17 cellular contexts compared by ENCODE assay signal in the genomic region with DNA sequence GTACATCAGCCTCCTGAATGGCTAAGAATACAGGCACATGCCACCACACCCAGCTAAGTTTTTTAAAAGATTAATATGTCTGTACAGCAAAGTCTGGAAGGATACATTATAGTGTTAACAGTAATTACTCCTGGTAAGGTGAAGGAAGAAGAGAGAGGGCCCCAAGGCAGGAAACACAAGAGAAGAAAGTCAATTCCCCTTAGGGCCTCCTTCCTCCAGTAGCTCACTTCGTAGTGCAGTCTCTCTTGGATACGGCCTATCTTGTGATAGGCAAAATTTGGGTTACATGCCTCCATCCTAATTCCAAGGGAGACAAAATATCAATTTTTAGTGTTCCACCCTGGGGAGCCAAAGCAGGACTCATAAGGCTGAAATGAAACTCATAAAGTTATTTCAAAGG. TPM values are rescaled to one million over a fixed set of nuclear protein-coding genes. Genes with fewer than 3 reads are reported as not detected.
DNase-seq lines count a peak whose midpoint lies in the region; ATAC-seq and TF ChIP-seq lines count a peak whose summit lies in the region.
"Had no signal": no experiment of that assay in that cellular context is flagged by ENCODE, and none has a peak within 500 bp of the region (broad histone marks: within the 10 kb centered on the region; RNA-seq: fewer than 3 reads in every experiment).

No MANE protein-coding gene starts in this region.

- peaks cover 13% of the 10 kb centered on the region for H3K4me1 Mint-ChIP-seq in T-helper 1 cell treated with Interleukin-12 subunit alpha and Interleukin-12 subunit beta and Interleukin-4 antibody, amounts not matched to agents 30 μg/mL and 1 μg/mL, for 36 hours (ENCODE audit: low read depth)
- peaks cover 58% of the 10 kb centered on the region for H3K4me1 Mint-ChIP-seq in central memory CD8-positive, alpha-beta T cell

- H3K9me3 ChIP-seq in Loucy (ENCODE audit: insufficient read depth, low read depth, low read length), result no peaks in the 10 kb centered on the region
- H3K9me3 ChIP-seq in osteoblast (ENCODE audit: low read depth, low read length), result no peaks in the 10 kb centered on the region
- H3K9me3 ChIP-seq in thyroid gland, result no peaks in the 10 kb centered on the region
- H3K9me3 ChIP-seq: prostate gland, SJCRH30 had no signal

- H3K27me3 Mint-ChIP-seq in T-helper 1 cell treated with Interleukin-12 subunit alpha and Interleukin-12 subunit beta and Interleukin-4 antibody, amounts not matched to agents 30 μg/mL and 1 μg/mL, for 36 hours (ENCODE audit: low read depth), result no peaks in the 10 kb centered on the region
- H3K27me3 Mint-ChIP-seq in central memory CD8-positive, alpha-beta T cell, result no peaks in the 10 kb centered on the region

- TF ChIP-seq CTCF in Loucy (conservative IDR thresholded peaks at IDR 0.05; ENCODE audit: low read length) (no peak), osteoblast (IDR thresholded peaks at IDR 0.05; ENCODE audit: extremely low read depth, low read depth, low read length) (no peak), thyroid gland (IDR thresholded peaks at IDR 0.05) (no peak)

- peak overlapping the region; percentile 43 for H3K9ac ChIP-seq in Loucy (ENCODE audit: low read depth, low read length, poor library complexity, severe bottlenecking)

- peak overlapping the region; percentile 38 for H3K4me3 ChIP-seq in Loucy (ENCODE audit: low read length, poor library complexity, severe bottlenecking)
- H3K4me3 ChIP-seq in osteoblast (ENCODE audit: insufficient read depth, low read length), result no peak overlapping the region
- H3K4me3 ChIP-seq in thyroid gland (replicated peaks in 1 of 3), result no peak overlapping the region
- H3K4me3 ChIP-seq: esophagus muscularis mucosa, prostate gland, SJCRH30 had no signal

- H3K9me3 Mint-ChIP-seq in T-helper 1 cell treated with Interleukin-12 subunit alpha and Interleukin-12 subunit beta and Interleukin-4 antibody, amounts not matched to agents 30 μg/mL and 1 μg/mL, for 36 hours, result peaks cover 5% of the 10 kb centered on the region
- no peaks in the 10 kb centered on the region for H3K9me3 Mint-ChIP-seq in central memory CD8-positive, alpha-beta T cell

- H3K79me2 ChIP-seq in Loucy (ENCODE audit: insufficient read depth, low read length), result no peaks in the 10 kb centered on the region
- no peaks in the 10 kb centered on the region for H3K79me2 ChIP-seq in osteoblast (ENCODE audit: insufficient read depth, low read length)

- H4K20me1 ChIP-seq in Loucy (ENCODE audit: insufficient read depth, low read length, poor library complexity, severe bottlenecking), result no peaks in the 10 kb centered on the region
- no peaks in the 10 kb centered on the region for H4K20me1 ChIP-seq in osteoblast (ENCODE audit: insufficient read depth, low read length)

- peak overlapping the region; percentile 57 for H3K4me2 ChIP-seq in Loucy (ENCODE audit: low read depth, low read length, poor library complexity, severe bottlenecking)
- H3K4me2 ChIP-seq in osteoblast (ENCODE audit: insufficient read depth, low read length), result no peak overlapping the region

- WGBS in thyroid gland, 2 donors, result 76 to 77% methylated on average over 2 of the region's 2 CpGs

- no peak for ATAC-seq in central memory CD8-positive, alpha-beta T cell (replicated peaks; ENCODE audit: extremely low read depth, poor library complexity, severe bottlenecking)
- ATAC-seq: left colon had no signal

- H3K4me3 Mint-ChIP-seq in T-helper 1 cell treated with Interleukin-12 subunit alpha and Interleukin-12 subunit beta and Interleukin-4 antibody, amounts not matched to agents 30 μg/mL and 1 μg/mL, for 36 hours, result no peak overlapping the region
- no peak overlapping the region for H3K4me3 Mint-ChIP-seq in central memory CD8-positive, alpha-beta T cell

- H3K27me3 ChIP-seq in Loucy (ENCODE audit: insufficient read depth, low read length, poor library complexity, severe bottlenecking) (no peaks in the 10 kb centered on the region), osteoblast (ENCODE audit: insufficient read depth, low read length) (no peaks in the 10 kb centered on the region), thyroid gland (no peaks in the 10 kb centered on the region)
- H3K27me3 ChIP-seq: esophagus muscularis mucosa, SJCRH30 had no signal

- DNase-seq in T-helper 1 cell (no peak), osteoblast (ENCODE audit: insufficient read length, low spot score, missing footprints) (no peak), mucosa of gallbladder (ENCODE audit: low spot score) (no peak), thyroid gland (no peak)
- DNase-seq in central memory CD8-positive, alpha-beta T cell (ENCODE audit: low spot score in 2 of 2), result no peak
- DNase-seq in activated CD8-positive, alpha-beta memory T cell treated with anti-CD3 and anti-CD28 coated beads, Interleukin-2, amount 50 U/mL, for 48 hours, result no peak
- DNase-seq: 8988T; cortex of kidney; hippocampal formation; left colon; NCI-H1092 treated with DMSO at 0.1 percent for 48 hours; SJCRH30; stimulated activated CD4-positive, alpha-beta T cell treated with anti-CD3 and anti-CD28 coated beads, Interleukin-15, amount 100 ng/mL, for 24 hours had no signal

- H3F3A ChIP-seq in Loucy (ENCODE audit: low read depth), result no peaks in the 10 kb centered on the region

- peak overlapping the region; percentile 7 for H3K27ac Mint-ChIP-seq in T-helper 1 cell treated with Interleukin-12 subunit alpha and Interleukin-12 subunit beta and Interleukin-4 antibody, amounts not matched to agents 30 μg/mL and 1 μg/mL, for 36 hours
- peak overlapping the region; percentile 72 for H3K27ac Mint-ChIP-seq in central memory CD8-positive, alpha-beta T cell (ENCODE audit: low read depth)

- TF ChIP-seq POLR2A in thyroid gland (IDR thresholded peaks at IDR 0.05), result no peak

- no peaks in the 10 kb centered on the region for H3K9me2 ChIP-seq in Loucy (replicated peaks; ENCODE audit: low read depth, low read length)

- H2AFZ ChIP-seq in Loucy (ENCODE audit: low read length) (peak overlapping the region; percentile 77), osteoblast (ENCODE audit: low read length) (peak overlapping the region; percentile 90)

- intact Hi-C loops in thyroid gland (cut with DNase I), result no loop called here

- peaks cover 10% of the 10 kb centered on the region for H3K36me3 Mint-ChIP-seq in T-helper 1 cell treated with Interleukin-12 subunit alpha and Interleukin-12 subunit beta and Interleukin-4 antibody, amounts not matched to agents 30 μg/mL and 1 μg/mL, for 36 hours (ENCODE audit: low read depth)
- no peaks in the 10 kb centered on the region for H3K36me3 Mint-ChIP-seq in central memory CD8-positive, alpha-beta T cell (ENCODE audit: insufficient read depth)

- peaks cover 35% of the 10 kb centered on the region for H3K4me1 ChIP-seq in Loucy (ENCODE audit: insufficient read depth, low read length, poor library complexity, severe bottlenecking)
- no peaks in the 10 kb centered on the region for H3K4me1 ChIP-seq in osteoblast (ENCODE audit: insufficient read depth, low read length)
- H3K4me1 ChIP-seq in thyroid gland, result peaks cover 0 to 5% of the 10 kb centered on the region in 2 donors
- H3K4me1 ChIP-seq: esophagus muscularis mucosa, prostate gland, SJCRH30 had no signal

- H3K36me3 ChIP-seq in Loucy (ENCODE audit: insufficient read depth, low read length), result no peaks in the 10 kb centered on the region
- H3K36me3 ChIP-seq in osteoblast (ENCODE audit: insufficient read depth, low read length), result no peaks in the 10 kb centered on the region
- H3K36me3 ChIP-seq in thyroid gland, result no peaks in the 10 kb centered on the region
- H3K36me3 ChIP-seq: esophagus muscularis mucosa, prostate gland, SJCRH30 had no signal

- H3K27ac ChIP-seq in osteoblast (ENCODE audit: low read depth, low read length) (no peak overlapping the region), thyroid gland (no peak overlapping the region)
- H3K27ac ChIP-seq: esophagus muscularis mucosa, SJCRH30 had no signal

RNA-seq across cellular contexts. Expression of gene FAM169A, which starts 15.2 kb away (rescaled TPM):
- total RNA-seq in osteoblast, result under 0.01 TPM in 2 replicates
- total RNA-seq in mucosa of gallbladder, result 6.0 TPM
- 10 to 100 TPM; 12.9 to 45.0 (median 27.5) TPM for total RNA-seq in thyroid gland
